1 cellular context compared by ENCODE assay signal in genomic region chr10:101785801-101786200, GRCh38.
TF ChIP-seq lines count a peak whose summit lies in the region.

No MANE protein-coding gene starts in this region.

TF ChIP-seq in GM12878, 131 proteins besides CTCF, POLR2A, EP300 and RAD21:
- TF ChIP-seq CEBPB (IDR thresholded peaks at IDR 0.05; ENCODE audit: borderline replicate concordance in 1 of 2, low read depth in 2 of 2, low read length in 2 of 2) (no peak), POLR2AphosphoS2 (IDR thresholded peaks at IDR 0.05; ENCODE audit: low read depth, low read length) (peak; percentile 57; the same call in 1 of the 2 replicates), POLR2AphosphoS5 (IDR thresholded peaks at IDR 0.05; ENCODE audit: low read length) (peak; percentile 67), TCF3 (IDR thresholded peaks at IDR 0.05; ENCODE audit: borderline replicate concordance, insufficient read depth, low read depth, low read length) (no peak)
